9 cellular contexts compared by ENCODE assay signal in genomic region chr10:47047577-47048532, GRCh38.
DNase-seq lines count a peak whose midpoint lies in the region; ATAC-seq, FAIRE-seq and TF ChIP-seq lines count a peak whose summit lies in the region.
"Had no signal": no experiment of that assay in that cellular context is flagged by ENCODE, and none has a peak within 500 bp of the region (broad histone marks: within the 10 kb centered on the region; RNA-seq: fewer than 3 reads in every experiment).

No MANE protein-coding gene starts in this region.

- H3K79me2 ChIP-seq in endothelial cell of umbilical vein (ENCODE audit: control insufficient read depth, insufficient read depth, low read length) = no peaks in the 10 kb centered on the region

- CTCF ChIA-PET in endothelial cell of umbilical vein (lab: Charles Lee) = interaction anchor here (0.6 to 2.8 kb wide), 25 partner anchors 8 to 293 kb away, joined by 3 to 192 read pairs (median 4); no protein-coding TSS in a partner anchor

- no peaks in the 10 kb centered on the region for H3K9me3 ChIP-seq in endothelial cell of umbilical vein (replicated peaks; ENCODE audit: control insufficient read depth, insufficient read depth, low read length)

- no peaks in the 10 kb centered on the region for H3K4me1 Mint-ChIP-seq in naive B cell

- H3K27me3 ChIP-seq in endothelial cell of umbilical vein (ENCODE audit: control insufficient read depth in 2 of 2, insufficient read depth in 2 of 2, low read length in 2 of 2) = no peaks in the 10 kb centered on the region

- dilution Hi-C loops in endothelial cell of umbilical vein (cut with MboI; ENCODE audit: extremely low pct_ligation_motif_present, low sequenced_read_pairs) = no loop called here

- no peaks in the 10 kb centered on the region for H3K4me1 ChIP-seq in endothelial cell of umbilical vein (ENCODE audit: control insufficient read depth, extremely low read depth, insufficient read depth, low read length)

- intact Hi-C loops in endothelial cell of umbilical vein (cut with micrococcal nuclease) = loop anchor here (1.0 kb wide), 2 partner anchors 264 to 292 kb away; no protein-coding TSS in a partner anchor

- peak overlapping the region in 1 of 8 donors; percentile 70 for H3K4me3 Mint-ChIP-seq in naive B cell

- no peaks in the 10 kb centered on the region for H3K36me3 Mint-ChIP-seq in naive B cell

- POLR2A ChIA-PET in endothelial cell of umbilical vein (lab: Charles Lee) = no interaction called here

- no peaks in the 10 kb centered on the region for H4K20me1 ChIP-seq in endothelial cell of umbilical vein (replicated peaks; ENCODE audit: control insufficient read depth, extremely low read depth, insufficient read depth, low read length)

- BruUV-seq in endothelial cell of umbilical vein (replicated peaks; lab: Mats Ljungman, UMichigan) = no TSS peak

- ATAC-seq in naive B cell (ENCODE audit: low read depth in 2 of 2) = peak in 1 of 2 donors; percentile 36
- ATAC-seq in HG02840 (IDR thresholded peaks at IDR 0.05; ENCODE audit: low FRiP score, unreplicated experiment) = no peak

- FAIRE-seq in H54 (lab: Jason Lieb, UNC) (no peak), endothelial cell of umbilical vein (lab: Jason Lieb, UNC) (peak; percentile 79)

- peak overlapping the region in 2 of 6 donors; percentile 11 to 46 for H3K27ac Mint-ChIP-seq in naive B cell

- no peaks in the 10 kb centered on the region for H3K36me3 ChIP-seq in endothelial cell of umbilical vein (ENCODE audit: control insufficient read depth in 2 of 2, extremely low read depth in 1 of 2, insufficient read depth in 2 of 2, low read length in 2 of 2)

- H3K9me3 Mint-ChIP-seq in naive B cell = no peaks in the 10 kb centered on the region

- TF ChIP-seq POLR2A in H54 (IDR thresholded peaks at IDR 0.05; ENCODE audit: low read depth, low read length) = no peak
- TF ChIP-seq POLR2A in endothelial cell of umbilical vein (IDR thresholded peaks at IDR 0.05; ENCODE audit: low read depth, low read length) = no peak

- no peak overlapping the region for H3K9ac ChIP-seq in endothelial cell of umbilical vein (replicated peaks; ENCODE audit: extremely low read depth, insufficient read depth, low read length)

- no peak overlapping the region for H3K4me2 ChIP-seq in endothelial cell of umbilical vein (ENCODE audit: insufficient read depth, low read length)

- H3K9me1 ChIP-seq in endothelial cell of umbilical vein (replicated peaks; ENCODE audit: control insufficient read depth, extremely low read depth, insufficient read depth, low read length) = no peaks in the 10 kb centered on the region

- H2AFZ ChIP-seq in endothelial cell of umbilical vein (ENCODE audit: low read depth, low read length) = no peak overlapping the region

- H3K27ac ChIP-seq in endothelial cell of umbilical vein (ENCODE audit: insufficient read depth, low read depth, low read length) = no peak overlapping the region
- H3K27ac ChIP-seq: SK-N-MC had no signal

- no peak overlapping the region for H3K4me3 ChIP-seq in endothelial cell of umbilical vein (replicated peaks in 1 of 3; ENCODE audit: insufficient read depth in 1 of 3, low read depth in 1 of 3, low read length in 3 of 3)
- H3K4me3 ChIP-seq: SK-N-MC had no signal

- peaks cover 0 to 10% (median 0%) of the 10 kb centered on the region in 3 donors for H3K27me3 Mint-ChIP-seq in naive B cell

- DNase-seq in CMK (ENCODE audit: low read depth) (peak; percentile 50), H54 (ENCODE audit: insufficient read length, low spot score) (peak; percentile 71), NOMO-1 treated with dmso at 0.1 percent for 144 hours (lab: John Stamatoyannopoulos, UW; ENCODE audit: unreplicated experiment) (peak; percentile 46), endothelial cell of umbilical vein (ENCODE audit: low read depth, low spot score) (peak; percentile 46), naive B cell (peak; percentile 45)
- DNase-seq in activated CD8-positive, alpha-beta memory T cell treated with anti-CD3 and anti-CD28 coated beads, Interleukin-2, amount 50 U/mL, for 4 hours = peak; percentile 77
- peak; percentile 50 for DNase-seq in stimulated activated CD8-positive, alpha-beta memory T cell treated with anti-CD3 and anti-CD28 coated beads, Interleukin-7, amount 100 ng/mL, for 4 hours (ENCODE audit: low read depth in 2 of 2)

- peak; percentile 77 to 89 for TF ChIP-seq CTCF in endothelial cell of umbilical vein (IDR thresholded peaks at IDR 0.05; ENCODE audit: extremely low read depth in 1 of 2, insufficient read depth in 1 of 2, low read depth in 1 of 2, low read length in 2 of 2)

TF ChIP-seq in endothelial cell of umbilical vein, 7 proteins besides CTCF, POLR2A, EP300 and RAD21:
- TF ChIP-seq JUN (IDR thresholded peaks at IDR 0.05; ENCODE audit: borderline replicate concordance, insufficient read depth, insufficient read length, low read depth) (no peak), MAX (IDR thresholded peaks at IDR 0.05; ENCODE audit: insufficient read depth, insufficient read length) (no peak), MYC (IDR thresholded peaks at IDR 0.05; ENCODE audit: low read depth, low read length) (no peak), FOS (IDR thresholded peaks at IDR 0.05; ENCODE audit: borderline replicate concordance, insufficient read depth, low read length) (no peak), GATA2 (IDR thresholded peaks at IDR 0.05; ENCODE audit: insufficient read depth, insufficient read length, low read depth, low read length) (no peak), EZH2 (IDR thresholded peaks at IDR 0.05; ENCODE audit: borderline replicate concordance, low read depth, low read length, severe bottlenecking) (no peak), POLR2AphosphoS5 (IDR thresholded peaks at IDR 0.05; ENCODE audit: insufficient read depth, low read depth, low read length) (no peak)
